ENCODE assay signal across 11 cellular contexts in genomic region chr16:820009-820408, GRCh38. TPM values are rescaled to one million over a fixed set of nuclear protein-coding genes. Genes with fewer than 3 reads are reported as not detected.
DNase-seq lines count a peak whose midpoint lies in the region; ATAC-seq lines count a peak whose summit lies in the region.
"Not testable (repeated sequence)": the region's sequence is repeated elsewhere in the genome, so short reads cannot be mapped to it uniquely, and the experiment has no call there.
"Had no signal": no experiment of that assay in that cellular context is flagged by ENCODE, and none has a peak within 500 bp of the region (broad histone marks: within the 10 kb centered on the region; RNA-seq: fewer than 3 reads in every experiment).

No MANE protein-coding gene starts in this region.

- H3K36me3 Mint-ChIP-seq in CD8-positive, alpha-beta memory T cell; T-helper 17 cell (ENCODE audit: low read depth); activated CD4-positive, alpha-beta memory T cell treated with anti-CD3 and anti-CD28 coated beads, Interleukin-2, amount 10 ng/mL, durations not matched to agents 7 days and 5 days (ENCODE audit: low read depth); activated naive CD8-positive, alpha-beta T cell treated with anti-CD3 and anti-CD28 coated beads, Interleukin-2, amount 10 ng/mL, durations not matched to agents 7 days and 5 days; naive thymus-derived CD8-positive, alpha-beta T cell: not testable (repeated sequence)

- H3K27me3 Mint-ChIP-seq in CD8-positive, alpha-beta memory T cell, result peaks cover 19 to 31% of the 10 kb centered on the region in 2 donors
- not testable (repeated sequence) for H3K27me3 Mint-ChIP-seq in T-helper 17 cell
- H3K27me3 Mint-ChIP-seq in activated CD4-positive, alpha-beta memory T cell treated with anti-CD3 and anti-CD28 coated beads, Interleukin-2, amount 10 ng/mL, durations not matched to agents 7 days and 5 days, result peaks cover 15% of the 10 kb centered on the region
- H3K27me3 Mint-ChIP-seq in activated naive CD8-positive, alpha-beta T cell treated with anti-CD3 and anti-CD28 coated beads, Interleukin-2, amount 10 ng/mL, durations not matched to agents 7 days and 5 days, result peaks cover 10% of the 10 kb centered on the region
- peaks cover 0 to 38% (median 4%) of the 10 kb centered on the region in 5 donors for H3K27me3 Mint-ChIP-seq in naive thymus-derived CD8-positive, alpha-beta T cell

- peaks cover 3 to 87% (median 60%) of the 10 kb centered on the region in 10 experiments; a peak in 19 of 20 replicates for H3K4me1 ChIP-seq in BLaER1 treated with 17β-estradiol and CSF1 and Interleukin-3, amounts not matched to agents 10 nM and 100 nM
- H3K4me1 ChIP-seq in CD8-positive, alpha-beta memory T cell (ENCODE audit: insufficient read depth, low read length), result not testable (repeated sequence)

- peak overlapping the region in 5 of 8 donors; percentile 5 to 90 (median 39) for H3K27ac Mint-ChIP-seq in CD8-positive, alpha-beta memory T cell
- H3K27ac Mint-ChIP-seq in T-helper 17 cell, result peak overlapping the region; percentile 61
- H3K27ac Mint-ChIP-seq in activated CD4-positive, alpha-beta memory T cell treated with anti-CD3 and anti-CD28 coated beads, Interleukin-2, amount 10 ng/mL, durations not matched to agents 7 days and 5 days, result peak overlapping the region; percentile 61
- peak overlapping the region; percentile 85 for H3K27ac Mint-ChIP-seq in activated naive CD8-positive, alpha-beta T cell treated with anti-CD3 and anti-CD28 coated beads, Interleukin-2, amount 10 ng/mL, durations not matched to agents 7 days and 5 days
- peak overlapping the region in 8 of 10 donors; percentile 29 to 88 (median 64) for H3K27ac Mint-ChIP-seq in naive thymus-derived CD8-positive, alpha-beta T cell

- not testable (repeated sequence) for DNase-seq in CD8-positive, alpha-beta memory T cell; T-helper 17 cell; activated CD4-positive, alpha-beta memory T cell treated with anti-CD3 and anti-CD28 coated beads, Interleukin-2, amount 10 ng/mL, durations not matched to agents 7 days and 5 days; activated naive CD8-positive, alpha-beta T cell treated with anti-CD3 and anti-CD28 coated beads, Interleukin-2, amount 10 ng/mL, durations not matched to agents 7 days and 5 days; naive thymus-derived CD8-positive, alpha-beta T cell

- not testable (repeated sequence) for H3K4me3 Mint-ChIP-seq in CD8-positive, alpha-beta memory T cell; activated CD4-positive, alpha-beta memory T cell treated with anti-CD3 and anti-CD28 coated beads, Interleukin-2, amount 10 ng/mL, durations not matched to agents 7 days and 5 days
- H3K4me3 Mint-ChIP-seq in T-helper 17 cell, result peak overlapping the region; percentile 28
- peak overlapping the region; percentile 72 for H3K4me3 Mint-ChIP-seq in activated naive CD8-positive, alpha-beta T cell treated with anti-CD3 and anti-CD28 coated beads, Interleukin-2, amount 10 ng/mL, durations not matched to agents 7 days and 5 days
- H3K4me3 Mint-ChIP-seq in naive thymus-derived CD8-positive, alpha-beta T cell, result peak overlapping the region in 5 of 10 donors; percentile 7 to 77 (median 57)

- H3K9ac ChIP-seq in BLaER1 treated with 17β-estradiol and CSF1 and Interleukin-3, amounts not matched to agents 10 nM and 100 nM, result peak overlapping the region in 4 of 11 experiments; percentile 7 to 57 (median 20); a peak in 4 of 22 replicates

- peaks cover 0 to 34% (median 16%) of the 10 kb centered on the region in 11 experiments; a peak in 17 of 22 replicates for H3K9me3 ChIP-seq in BLaER1 treated with 17β-estradiol and CSF1 and Interleukin-3, amounts not matched to agents 10 nM and 100 nM (replicated peaks in 1 of 11)
- H3K9me3 ChIP-seq in CD8-positive, alpha-beta memory T cell (ENCODE audit: low read length); KOPT-K1 (ENCODE audit: insufficient read depth, low read length, poor library complexity, severe bottlenecking); T-helper 17 cell (ENCODE audit: control insufficient read depth, low read length, poor library complexity, severe bottlenecking): not testable (repeated sequence)

- not testable (repeated sequence) for ATAC-seq in T-helper 17 cell; activated naive CD8-positive, alpha-beta T cell treated with anti-CD3 and anti-CD28 coated beads, Interleukin-2, amount 10 ng/mL, durations not matched to agents 7 days and 5 days (ENCODE audit: low read depth); naive thymus-derived CD8-positive, alpha-beta T cell

- peak overlapping the region in 4 of 10 experiments; percentile 4 to 38 (median 23); a peak in 4 of 20 replicates for H3K4me3 ChIP-seq in BLaER1 treated with 17β-estradiol and CSF1 and Interleukin-3, amounts not matched to agents 10 nM and 100 nM
- not testable (repeated sequence) for H3K4me3 ChIP-seq in CD8-positive, alpha-beta memory T cell (ENCODE audit: low read length)

- POLR2A ChIA-PET in CD8-positive, alpha-beta memory T cell (lab: Charles Lee); naive thymus-derived CD8-positive, alpha-beta T cell (lab: Charles Lee): not testable (repeated sequence)
- POLR2A ChIA-PET in activated CD4-positive, alpha-beta memory T cell treated with anti-CD3 and anti-CD28 coated beads, Interleukin-2, amount 10 ng/mL, durations not matched to agents 7 days and 5 days (lab: Charles Lee), result interaction anchor here (0.9 to 1.0 kb wide), 2 partner anchors 13 to 184 kb away, joined by 3 to 4 read pairs; partner anchors contain the start of gene METTL26
- POLR2A ChIA-PET in activated naive CD8-positive, alpha-beta T cell treated with anti-CD3 and anti-CD28 coated beads, Interleukin-2, amount 10 ng/mL, durations not matched to agents 7 days and 5 days (lab: Charles Lee), result interaction anchor here (0.5 kb wide), 1 partner anchor 482 kb away, joined by 3 read pairs; no protein-coding TSS in a partner anchor

- H3K27ac ChIP-seq in BLaER1 treated with 17β-estradiol and CSF1 and Interleukin-3, amounts not matched to agents 10 nM and 100 nM, result peak overlapping the region in 4 of 11 experiments; percentile 20 to 58 (median 50); a peak in 7 of 22 replicates
- H3K27ac ChIP-seq in CD8-positive, alpha-beta memory T cell (ENCODE audit: low read depth, low read length), result not testable (repeated sequence)
- peak overlapping the region; percentile 52 for H3K27ac ChIP-seq in KOPT-K1 (ENCODE audit: low read depth, low read length, poor library complexity, severe bottlenecking)

- H3K4me1 Mint-ChIP-seq in CD8-positive, alpha-beta memory T cell, result peaks cover 7 to 16% (median 10%) of the 10 kb centered on the region in 3 donors
- H3K4me1 Mint-ChIP-seq in T-helper 17 cell; activated naive CD8-positive, alpha-beta T cell treated with anti-CD3 and anti-CD28 coated beads, Interleukin-2, amount 10 ng/mL, durations not matched to agents 7 days and 5 days: not testable (repeated sequence)
- H3K4me1 Mint-ChIP-seq in activated CD4-positive, alpha-beta memory T cell treated with anti-CD3 and anti-CD28 coated beads, Interleukin-2, amount 10 ng/mL, durations not matched to agents 7 days and 5 days, result peaks cover 12% of the 10 kb centered on the region
- peaks cover 8 to 11% (median 10%) of the 10 kb centered on the region in 4 donors for H3K4me1 Mint-ChIP-seq in naive thymus-derived CD8-positive, alpha-beta T cell

- H3K4me2 ChIP-seq in BLaER1 treated with 17β-estradiol and CSF1 and Interleukin-3, amounts not matched to agents 10 nM and 100 nM, result peak overlapping the region in 9 of 11 experiments; percentile 56 to 93 (median 82); a peak in 18 of 22 replicates

- CTCF ChIA-PET in CD8-positive, alpha-beta memory T cell (lab: Charles Lee), result interaction anchor here (1.3 kb wide), 1 partner anchor 283 kb away, joined by 4 read pairs; no protein-coding TSS in a partner anchor
- CTCF ChIA-PET in activated CD4-positive, alpha-beta memory T cell treated with anti-CD3 and anti-CD28 coated beads, Interleukin-2, amount 10 ng/mL, durations not matched to agents 7 days and 5 days (lab: Charles Lee), result not testable (repeated sequence)

- H3K27me3 ChIP-seq in BLaER1 treated with 17β-estradiol and CSF1 and Interleukin-3, amounts not matched to agents 10 nM and 100 nM, result peaks cover 0 to 43% (median 0%) of the 10 kb centered on the region in 11 experiments; a peak in 8 of 22 replicates
- not testable (repeated sequence) for H3K27me3 ChIP-seq in CD8-positive, alpha-beta memory T cell (ENCODE audit: insufficient read depth, low read length, poor library complexity, severe bottlenecking)

- H3K36me3 ChIP-seq in BLaER1 treated with 17β-estradiol and CSF1 and Interleukin-3, amounts not matched to agents 10 nM and 100 nM; CD8-positive, alpha-beta memory T cell (ENCODE audit: insufficient read depth, low read length); KOPT-K1 (ENCODE audit: insufficient read depth, low read length): not testable (repeated sequence)

- not testable (repeated sequence) for H3K9me3 Mint-ChIP-seq in CD8-positive, alpha-beta memory T cell; activated CD4-positive, alpha-beta memory T cell treated with anti-CD3 and anti-CD28 coated beads, Interleukin-2, amount 10 ng/mL, durations not matched to agents 7 days and 5 days; activated naive CD8-positive, alpha-beta T cell treated with anti-CD3 and anti-CD28 coated beads, Interleukin-2, amount 10 ng/mL, durations not matched to agents 7 days and 5 days; naive thymus-derived CD8-positive, alpha-beta T cell

- not testable (repeated sequence) for H4K20me1 ChIP-seq in BLaER1 treated with 17β-estradiol and CSF1 and Interleukin-3, amounts not matched to agents 10 nM and 100 nM

RNA-seq across cellular contexts. Expression of gene GNG13, which starts 19.5 kb away (rescaled TPM):
- not detected for total RNA-seq in CD8-positive, alpha-beta memory T cell
- not detected for polyA plus RNA-seq in CD8-positive, alpha-beta memory T cell
- total RNA-seq in T-helper 17 cell, result not detected
- total RNA-seq in activated CD4-positive, alpha-beta memory T cell treated with anti-CD3 and anti-CD28 coated beads, Interleukin-2, amount 10 ng/mL, durations not matched to agents 7 days and 5 days, result not detected
- total RNA-seq in activated naive CD8-positive, alpha-beta T cell treated with anti-CD3 and anti-CD28 coated beads, Interleukin-2, amount 10 ng/mL, durations not matched to agents 7 days and 5 days, result not detected
- not detected for total RNA-seq in naive thymus-derived CD8-positive, alpha-beta T cell
- polyA plus RNA-seq in naive thymus-derived CD8-positive, alpha-beta T cell, result not detected
- total RNA-seq: A172, GM23338, HT-29 had no signal
- polyA plus RNA-seq: CD14-positive monocyte had no signal

RNA-seq across cellular contexts. Expression of gene CHTF18, which starts 31.6 kb away (rescaled TPM):
- 100 to 1,000 TPM; 121 to 122 TPM for total RNA-seq in CD8-positive, alpha-beta memory T cell
- 3.7 TPM for polyA plus RNA-seq in CD8-positive, alpha-beta memory T cell
- total RNA-seq in T-helper 17 cell, result 10 to 100 TPM; 21.1 to 22.4 TPM
- 10 to 100 TPM; 77.6 to 80.0 TPM for total RNA-seq in activated CD4-positive, alpha-beta memory T cell treated with anti-CD3 and anti-CD28 coated beads, Interleukin-2, amount 10 ng/mL, durations not matched to agents 7 days and 5 days
- 10 to 100 TPM; 92.8 to 94.2 TPM for total RNA-seq in activated naive CD8-positive, alpha-beta T cell treated with anti-CD3 and anti-CD28 coated beads, Interleukin-2, amount 10 ng/mL, durations not matched to agents 7 days and 5 days
- total RNA-seq in naive thymus-derived CD8-positive, alpha-beta T cell, result 10 to 100 TPM; 47.8 to 54.3 TPM
- polyA plus RNA-seq in naive thymus-derived CD8-positive, alpha-beta T cell, result 1 to 10 TPM; 3.5 to 4.3 (median 4.0) TPM

RNA-seq across cellular contexts. Expression of gene RPUSD1, which starts 31.8 kb away (rescaled TPM):
- total RNA-seq in CD8-positive, alpha-beta memory T cell, result 10 to 100 TPM; 40.2 to 44.5 TPM
- 34.2 TPM for polyA plus RNA-seq in CD8-positive, alpha-beta memory T cell
- total RNA-seq in T-helper 17 cell, result 10 to 100 TPM; 14.9 to 17.1 TPM
- total RNA-seq in activated CD4-positive, alpha-beta memory T cell treated with anti-CD3 and anti-CD28 coated beads, Interleukin-2, amount 10 ng/mL, durations not matched to agents 7 days and 5 days, result 10 to 100 TPM; 22.2 to 22.3 TPM
- total RNA-seq in activated naive CD8-positive, alpha-beta T cell treated with anti-CD3 and anti-CD28 coated beads, Interleukin-2, amount 10 ng/mL, durations not matched to agents 7 days and 5 days, result 10 to 100 TPM; 25.1 to 26.6 TPM
- 10 to 100 TPM; 27.7 to 29.1 TPM for total RNA-seq in naive thymus-derived CD8-positive, alpha-beta T cell
- 10 to 100 TPM; 19.7 to 32.2 (median 22.0) TPM for polyA plus RNA-seq in naive thymus-derived CD8-positive, alpha-beta T cell

RNA-seq across cellular contexts. Expression of gene MSLN, which starts 59.5 kb away (rescaled TPM):
- total RNA-seq in CD8-positive, alpha-beta memory T cell, result not detected
- polyA plus RNA-seq in CD8-positive, alpha-beta memory T cell, result not detected
- total RNA-seq in T-helper 17 cell, result not detected
- not detected for total RNA-seq in activated CD4-positive, alpha-beta memory T cell treated with anti-CD3 and anti-CD28 coated beads, Interleukin-2, amount 10 ng/mL, durations not matched to agents 7 days and 5 days
- total RNA-seq in activated naive CD8-positive, alpha-beta T cell treated with anti-CD3 and anti-CD28 coated beads, Interleukin-2, amount 10 ng/mL, durations not matched to agents 7 days and 5 days, result not detected
- not detected for total RNA-seq in naive thymus-derived CD8-positive, alpha-beta T cell
- polyA plus RNA-seq in naive thymus-derived CD8-positive, alpha-beta T cell, result not detected
- polyA plus RNA-seq: GM23338 had no signal
